ENCODE assay signal across 8 cellular contexts in genomic region chr10:102242118-102242485, GRCh38. TPM values are rescaled to one million over a fixed set of nuclear protein-coding genes. Genes with fewer than 3 reads are reported as not detected.
DNase-seq lines count a peak whose midpoint lies in the region; ATAC-seq lines count a peak whose summit lies in the region.

No MANE protein-coding gene starts in this region.

- no peak overlapping the region for H2AFZ ChIP-seq in Karpas-422 (ENCODE audit: low read length)

- H3K4me1 ChIP-seq in muscle layer of duodenum (ENCODE audit: control insufficient read depth in 1 of 2, insufficient read depth in 2 of 2, low read length in 2 of 2) (peaks cover 11 to 42% of the 10 kb centered on the region in 2 donors), Karpas-422 (ENCODE audit: low read length) (peaks cover 17% of the 10 kb centered on the region)

- H3K27me3 ChIP-seq in muscle layer of duodenum (ENCODE audit: low read depth, low read length), result no peaks in the 10 kb centered on the region
- no peaks in the 10 kb centered on the region for H3K27me3 ChIP-seq in Karpas-422 (ENCODE audit: low read length)

- peak overlapping the region; percentile 2 for H3K27ac Mint-ChIP-seq in stimulated activated naive CD8-positive, alpha-beta T cell treated with anti-CD3 and anti-CD28 coated beads, Interleukin-15, Interleukin-2, amounts not matched to agents 100 ng/mL and 50 ng/mL, for 24 hours
- no peak overlapping the region for H3K27ac Mint-ChIP-seq in central memory CD8-positive, alpha-beta T cell (ENCODE audit: low read depth)

- H3K9me3 Mint-ChIP-seq in stimulated activated naive CD8-positive, alpha-beta T cell treated with anti-CD3 and anti-CD28 coated beads, Interleukin-15, Interleukin-2, amounts not matched to agents 100 ng/mL and 50 ng/mL, for 24 hours, result no peaks in the 10 kb centered on the region
- H3K9me3 Mint-ChIP-seq in central memory CD8-positive, alpha-beta T cell, result no peaks in the 10 kb centered on the region

- DNase-seq in stimulated activated naive CD8-positive, alpha-beta T cell treated with anti-CD3 and anti-CD28 coated beads, Interleukin-15, Interleukin-2, amounts not matched to agents 100 U/mL and 50 U/mL, for 24 hours, result no peak
- no peak for DNase-seq in central memory CD8-positive, alpha-beta T cell (ENCODE audit: low spot score in 2 of 2)
- DNase-seq in NCI-H187 (lab: John Stamatoyannopoulos, UW) (no peak), anterior cingulate cortex (lab: John Stamatoyannopoulos, UW) (no peak), iPS-NIHi11 (ENCODE audit: low spot score) (no peak), Karpas-422 (no peak)

- peaks cover 16% of the 10 kb centered on the region for H3K79me2 ChIP-seq in Karpas-422 (ENCODE audit: low read length)

- H3K36me3 Mint-ChIP-seq in stimulated activated naive CD8-positive, alpha-beta T cell treated with anti-CD3 and anti-CD28 coated beads, Interleukin-15, Interleukin-2, amounts not matched to agents 100 ng/mL and 50 ng/mL, for 24 hours (ENCODE audit: low read depth), result no peaks in the 10 kb centered on the region
- H3K36me3 Mint-ChIP-seq in central memory CD8-positive, alpha-beta T cell (ENCODE audit: insufficient read depth), result peaks cover 7% of the 10 kb centered on the region

- H3K9me3 ChIP-seq in muscle layer of duodenum (ENCODE audit: control insufficient read depth in 1 of 2, low read length in 2 of 2), result no peaks in the 10 kb centered on the region
- no peaks in the 10 kb centered on the region for H3K9me3 ChIP-seq in Karpas-422 (ENCODE audit: low read length)

- no peak overlapping the region for H3K4me2 ChIP-seq in Karpas-422 (ENCODE audit: low read depth, low read length, poor library complexity, severe bottlenecking)

- no peak overlapping the region for H3K9ac ChIP-seq in Karpas-422 (ENCODE audit: low read length)

- peak overlapping the region; percentile 80 for H3K4me3 Mint-ChIP-seq in stimulated activated naive CD8-positive, alpha-beta T cell treated with anti-CD3 and anti-CD28 coated beads, Interleukin-15, Interleukin-2, amounts not matched to agents 100 ng/mL and 50 ng/mL, for 24 hours
- peak overlapping the region; percentile 79 for H3K4me3 Mint-ChIP-seq in central memory CD8-positive, alpha-beta T cell

- peaks cover 37% of the 10 kb centered on the region for H3K27me3 Mint-ChIP-seq in stimulated activated naive CD8-positive, alpha-beta T cell treated with anti-CD3 and anti-CD28 coated beads, Interleukin-15, Interleukin-2, amounts not matched to agents 100 ng/mL and 50 ng/mL, for 24 hours
- H3K27me3 Mint-ChIP-seq in central memory CD8-positive, alpha-beta T cell, result peaks cover 19% of the 10 kb centered on the region

- peaks cover 3% of the 10 kb centered on the region; the same call in 1 of the 2 replicates for H4K20me1 ChIP-seq in Karpas-422 (ENCODE audit: insufficient read depth, low read depth, low read length)

- peaks cover 0 to 5% of the 10 kb centered on the region in 2 donors for H3K36me3 ChIP-seq in muscle layer of duodenum (ENCODE audit: control insufficient read depth in 1 of 2, insufficient read depth in 2 of 2, low read length in 2 of 2)
- H3K36me3 ChIP-seq in Karpas-422 (ENCODE audit: insufficient read depth, low read length), result no peaks in the 10 kb centered on the region

- H3K4me1 Mint-ChIP-seq in stimulated activated naive CD8-positive, alpha-beta T cell treated with anti-CD3 and anti-CD28 coated beads, Interleukin-15, Interleukin-2, amounts not matched to agents 100 ng/mL and 50 ng/mL, for 24 hours (ENCODE audit: low read depth), result peaks cover 36% of the 10 kb centered on the region
- H3K4me1 Mint-ChIP-seq in central memory CD8-positive, alpha-beta T cell, result peaks cover 35% of the 10 kb centered on the region

- no peak for ATAC-seq in stimulated activated naive CD8-positive, alpha-beta T cell treated with anti-CD3 and anti-CD28 coated beads, Interleukin-15, Interleukin-2, amounts not matched to agents 100 U/mL and 50 U/mL, for 24 hours
- no peak for ATAC-seq in central memory CD8-positive, alpha-beta T cell (replicated peaks; ENCODE audit: extremely low read depth, poor library complexity, severe bottlenecking)

- H3K4me3 ChIP-seq in muscle layer of duodenum (ENCODE audit: low read depth in 1 of 2, low read length in 2 of 2) (peak overlapping the region; percentile 72 to 79), Karpas-422 (ENCODE audit: low read length) (no peak overlapping the region)

- H3K27ac ChIP-seq in muscle layer of duodenum (ENCODE audit: low read length) (no peak overlapping the region), Karpas-422 (ENCODE audit: low read length) (no peak overlapping the region)

- no peaks in the 10 kb centered on the region for H3K9me2 ChIP-seq in Karpas-422 (replicated peaks; ENCODE audit: insufficient read depth, low read length)

RNA-seq across cellular contexts. Expression of gene PITX3, which starts 0.8 kb away (rescaled TPM):
- total RNA-seq in Karpas-422 (2014; rRNA removed; shearing (Covaris generic); ENCODE audit: low replicate concordance), result not detected in 2 replicates

RNA-seq across cellular contexts. Expression of gene GBF1, which starts 3.2 kb away (rescaled TPM):
- total RNA-seq in Karpas-422 (2014; rRNA removed; shearing (Covaris generic); ENCODE audit: low replicate concordance), result 7.6 and 12.5 TPM in 2 replicates

RNA-seq across cellular contexts. Expression of gene ELOVL3, which starts 16.0 kb away (rescaled TPM):
- not detected in 2 replicates for total RNA-seq in Karpas-422 (2014; rRNA removed; shearing (Covaris generic); ENCODE audit: low replicate concordance)
